ENCODE assay signal across 32 cellular contexts in genomic region chr22:44891293-44891747, GRCh38.
"Had no signal": no experiment of that assay in that cellular context is flagged by ENCODE, and none has a peak within 500 bp of the region (broad histone marks: within the 10 kb centered on the region; RNA-seq: fewer than 3 reads in every experiment).

No MANE protein-coding gene starts in this region.

- H3K4me1 ChIP-seq: esophagus squamous epithelium, heart right ventricle, parathyroid adenoma, psoas muscle, stomach, tibial nerve had no signal

- DNase-seq: activated CD4-positive, alpha-beta T cell treated with anti-CD3 and anti-CD28 coated beads for 48 hours; activated CD4-positive, alpha-beta T cell treated with anti-CD3 and anti-CD28 coated beads, Interleukin-2, amount 50 U/mL, for 48 hours; activated gamma-delta T cell treated with Interleukin-2 at 50 U/mL for 16 hours; activated naive CD4-positive, alpha-beta T cell treated with anti-CD3 and anti-CD28 coated beads, Interleukin-2, amount 50 U/mL, for 16 hours; activated naive CD8-positive, alpha-beta T cell treated with anti-CD3 and anti-CD28 coated beads, Interleukin-2, amount 50 U/mL, for 24 hours; activated T-cell treated with anti-CD3 and anti-CD28 coated beads, Interleukin-2, amount 50 U/mL, for 4 hours; amygdala; central memory CD4-positive, alpha-beta T cell; dermis blood vessel endothelial cell; effector CD8-positive, alpha-beta T cell; esophagus squamous epithelium; foreskin melanocyte; heart right ventricle; mammary epithelial cell; naive B cell; nucleus accumbens; stimulated activated CD4-positive, alpha-beta T cell treated with anti-CD3 and anti-CD28 coated beads, Interleukin-15, amount 100 ng/mL, for 24 hours; stimulated activated CD4-positive, alpha-beta T cell treated with anti-CD3 and anti-CD28 coated beads, Interleukin-2, amount 100 ng/mL, for 24 hours; stimulated activated naive B cell treated with anti-CD40 and anti-IgM and Interleukin-4, amounts not matched to agents 10 μg/mL and 1 μg/mL and 100 μg/mL, for 72 hours; stomach; SW 1271; T-helper 9 cell had no signal

- H3K36me3 ChIP-seq: esophagus squamous epithelium, heart right ventricle, stomach had no signal

- H3K9me3 Mint-ChIP-seq: activated naive CD8-positive, alpha-beta T cell treated with anti-CD3 and anti-CD28 coated beads, Interleukin-2, amount 50 U/mL, for 24 hours; activated T-cell treated with anti-CD3 and anti-CD28 coated beads, Interleukin-2, amount 50 U/mL, for 4 hours; activated T-helper 17 cell treated with anti-CD3 and anti-CD28 coated beads, Interleukin-2, amount 50 U/mL, for 72 hours; mesothelial cell of epicardium; stimulated activated naive B cell treated with anti-CD40 and anti-IgM and Interleukin-4, amounts not matched to agents 10 μg/mL and 1 μg/mL and 100 μg/mL, for 72 hours; T-helper 1 cell treated with Interleukin-12 subunit alpha and Interleukin-12 subunit beta and Interleukin-4 antibody, amounts not matched to agents 30 μg/mL and 1 μg/mL, for 36 hours had no signal

- ATAC-seq: activated naive CD8-positive, alpha-beta T cell treated with anti-CD3 and anti-CD28 coated beads, Interleukin-2, amount 50 U/mL, for 24 hours; activated T-cell treated with anti-CD3 and anti-CD28 coated beads, Interleukin-2, amount 50 U/mL, for 4 hours; activated T-helper 17 cell treated with anti-CD3 and anti-CD28 coated beads, Interleukin-2, amount 50 U/mL, for 72 hours; heart right ventricle; left ventricle myocardium superior; psoas muscle had no signal

- H3K4me3 Mint-ChIP-seq: activated naive CD8-positive, alpha-beta T cell treated with anti-CD3 and anti-CD28 coated beads, Interleukin-2, amount 50 U/mL, for 24 hours; activated T-cell treated with anti-CD3 and anti-CD28 coated beads, Interleukin-2, amount 50 U/mL, for 4 hours; activated T-helper 17 cell treated with anti-CD3 and anti-CD28 coated beads, Interleukin-2, amount 50 U/mL, for 72 hours; mesothelial cell of epicardium; naive B cell; stimulated activated naive B cell treated with anti-CD40 and anti-IgM and Interleukin-4, amounts not matched to agents 10 μg/mL and 1 μg/mL and 100 μg/mL, for 72 hours; T-helper 1 cell treated with Interleukin-12 subunit alpha and Interleukin-12 subunit beta and Interleukin-4 antibody, amounts not matched to agents 30 μg/mL and 1 μg/mL, for 36 hours had no signal

- H3K27me3 Mint-ChIP-seq: activated naive CD8-positive, alpha-beta T cell treated with anti-CD3 and anti-CD28 coated beads, Interleukin-2, amount 50 U/mL, for 24 hours; activated T-helper 17 cell treated with anti-CD3 and anti-CD28 coated beads, Interleukin-2, amount 50 U/mL, for 72 hours; naive B cell; stimulated activated naive B cell treated with anti-CD40 and anti-IgM and Interleukin-4, amounts not matched to agents 10 μg/mL and 1 μg/mL and 100 μg/mL, for 72 hours had no signal

- H3K36me3 Mint-ChIP-seq: mesothelial cell of epicardium; naive B cell; stimulated activated naive B cell treated with anti-CD40 and anti-IgM and Interleukin-4, amounts not matched to agents 10 μg/mL and 1 μg/mL and 100 μg/mL, for 72 hours had no signal

- H3K4me3 ChIP-seq: esophagus squamous epithelium, heart right ventricle, psoas muscle, smooth muscle cell, stomach, tibial nerve had no signal

- H3K9me3 ChIP-seq: esophagus squamous epithelium, psoas muscle, stomach, tibial nerve had no signal

- H3K27ac ChIP-seq: epithelial cell of prostate, esophagus squamous epithelium, heart right ventricle, parathyroid adenoma, psoas muscle, stomach, tibial nerve, VCaP had no signal

- H3K4me1 Mint-ChIP-seq: activated naive CD8-positive, alpha-beta T cell treated with anti-CD3 and anti-CD28 coated beads, Interleukin-2, amount 50 U/mL, for 24 hours; activated T-helper 17 cell treated with anti-CD3 and anti-CD28 coated beads, Interleukin-2, amount 50 U/mL, for 72 hours; mesothelial cell of epicardium; naive B cell; stimulated activated naive B cell treated with anti-CD40 and anti-IgM and Interleukin-4, amounts not matched to agents 10 μg/mL and 1 μg/mL and 100 μg/mL, for 72 hours had no signal

- H3K27me3 ChIP-seq: stomach, tibial nerve had no signal

- H3K27ac Mint-ChIP-seq: activated naive CD8-positive, alpha-beta T cell treated with anti-CD3 and anti-CD28 coated beads, Interleukin-2, amount 50 U/mL, for 24 hours; activated T-helper 17 cell treated with anti-CD3 and anti-CD28 coated beads, Interleukin-2, amount 50 U/mL, for 72 hours; mesothelial cell of epicardium; stimulated activated naive B cell treated with anti-CD40 and anti-IgM and Interleukin-4, amounts not matched to agents 10 μg/mL and 1 μg/mL and 100 μg/mL, for 72 hours; T-helper 1 cell treated with Interleukin-12 subunit alpha and Interleukin-12 subunit beta and Interleukin-4 antibody, amounts not matched to agents 30 μg/mL and 1 μg/mL, for 36 hours had no signal
